Comparison of ENCODE assay signal across 21 cellular contexts in genomic region chr11:119905162-119905561, GRCh38.
"Had no signal": no experiment of that assay in that cellular context is flagged by ENCODE, and none has a peak within 500 bp of the region (broad histone marks: within the 10 kb centered on the region; RNA-seq: fewer than 3 reads in every experiment).

No MANE protein-coding gene starts in this region.

- ATAC-seq: activated CD4-positive, CD25-positive, alpha-beta regulatory T cell treated with anti-CD3 and anti-CD28 coated beads, Interleukin-2, amount 50 U/mL, for 24 hours; activated naive CD8-positive, alpha-beta T cell treated with anti-CD3 and anti-CD28 coated beads, Interleukin-2, amount 50 U/mL, for 24 hours; activated T-cell treated with anti-CD3 and anti-CD28 coated beads, Interleukin-2, amount 50 U/mL, for 4 hours; natural killer cell; sciatic nerve; stimulated activated memory B cell treated with anti-CD40 and anti-IgM and Interleukin-4, amounts not matched to agents 10 μg/mL and 1 μg/mL and 100 μg/mL, for 72 hours had no signal

- H3K27ac ChIP-seq: brain microvascular endothelial cell, neutrophil, parathyroid adenoma, thoracic aorta, uterus had no signal

- H3K36me3 ChIP-seq: brain microvascular endothelial cell, neutrophil, thoracic aorta, uterus had no signal

- H3K9me3 ChIP-seq: neutrophil, thoracic aorta, uterus had no signal

- H3K4me3 ChIP-seq: thoracic aorta, uterus had no signal

- H3K4me1 ChIP-seq: parathyroid adenoma, uterus had no signal

- H3K27me3 ChIP-seq: brain microvascular endothelial cell, uterus had no signal

- DNase-seq: activated CD4-positive, alpha-beta T cell treated with anti-CD3 and anti-CD28 coated beads, Interleukin-2, amount 50 U/mL, for 1 hour; activated CD8-positive, alpha-beta memory T cell treated with anti-CD3 and anti-CD28 coated beads, Interleukin-2, amount 50 U/mL, for 4 hours; activated naive CD4-positive, alpha-beta T cell treated with anti-CD3 and anti-CD28 coated beads, Interleukin-2, amount 10 ng/mL, durations not matched to agents 7 days and 5 days; activated naive CD8-positive, alpha-beta T cell treated with anti-CD3 and anti-CD28 coated beads, Interleukin-2, amount 50 U/mL, for 24 hours; activated T-cell treated with anti-CD3 and anti-CD28 coated beads, Interleukin-2, amount 50 U/mL, for 4 hours; anterior cingulate cortex; brain microvascular endothelial cell; central memory CD4-positive, alpha-beta T cell; erythroblast; foreskin melanocyte; glutamatergic neuron; hippocampal formation; natural killer cell; stimulated activated CD4-positive, alpha-beta T cell treated with anti-CD3 and anti-CD28 coated beads, Interleukin-4, amount 100 ng/mL, for 4 hours; uterus had no signal
